In the genomic region with DNA sequence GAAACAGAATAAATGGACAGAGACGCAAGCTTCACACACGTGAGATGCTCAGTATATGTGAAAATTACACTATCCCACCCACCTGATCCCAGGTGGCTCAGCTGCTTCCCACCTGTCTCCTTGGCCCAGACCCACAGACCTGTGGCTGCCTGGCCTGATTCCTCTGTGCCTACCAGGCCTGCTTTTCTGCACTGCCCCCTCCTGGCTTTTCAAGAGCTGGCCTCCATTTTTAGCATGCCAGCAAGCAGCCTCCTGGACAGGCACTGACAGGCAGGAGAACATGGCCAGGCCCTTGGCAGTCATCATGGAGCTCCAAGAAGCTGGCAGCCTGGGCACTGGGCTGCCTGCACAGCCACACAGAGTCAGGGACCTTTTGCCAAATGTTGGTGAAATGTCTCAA, we compare ENCODE assay signal across 1 cellular context.
TF ChIP-seq lines count a peak whose summit lies in the region.

No MANE protein-coding gene starts in this region.

TF ChIP-seq in GM23338, 12 proteins besides CTCF, POLR2A, EP300 and RAD21 (continued from another document):
- no peak for TF ChIP-seq ZNF331 (CRISPR knock-in tag; IDR thresholded peaks at IDR 0.05; ENCODE audit: low read depth)
- no peak for TF ChIP-seq ZNF114 (CRISPR knock-in tag; IDR thresholded peaks at IDR 0.05)
